ENCODE assay signal across 1 cellular context in the genomic region with DNA sequence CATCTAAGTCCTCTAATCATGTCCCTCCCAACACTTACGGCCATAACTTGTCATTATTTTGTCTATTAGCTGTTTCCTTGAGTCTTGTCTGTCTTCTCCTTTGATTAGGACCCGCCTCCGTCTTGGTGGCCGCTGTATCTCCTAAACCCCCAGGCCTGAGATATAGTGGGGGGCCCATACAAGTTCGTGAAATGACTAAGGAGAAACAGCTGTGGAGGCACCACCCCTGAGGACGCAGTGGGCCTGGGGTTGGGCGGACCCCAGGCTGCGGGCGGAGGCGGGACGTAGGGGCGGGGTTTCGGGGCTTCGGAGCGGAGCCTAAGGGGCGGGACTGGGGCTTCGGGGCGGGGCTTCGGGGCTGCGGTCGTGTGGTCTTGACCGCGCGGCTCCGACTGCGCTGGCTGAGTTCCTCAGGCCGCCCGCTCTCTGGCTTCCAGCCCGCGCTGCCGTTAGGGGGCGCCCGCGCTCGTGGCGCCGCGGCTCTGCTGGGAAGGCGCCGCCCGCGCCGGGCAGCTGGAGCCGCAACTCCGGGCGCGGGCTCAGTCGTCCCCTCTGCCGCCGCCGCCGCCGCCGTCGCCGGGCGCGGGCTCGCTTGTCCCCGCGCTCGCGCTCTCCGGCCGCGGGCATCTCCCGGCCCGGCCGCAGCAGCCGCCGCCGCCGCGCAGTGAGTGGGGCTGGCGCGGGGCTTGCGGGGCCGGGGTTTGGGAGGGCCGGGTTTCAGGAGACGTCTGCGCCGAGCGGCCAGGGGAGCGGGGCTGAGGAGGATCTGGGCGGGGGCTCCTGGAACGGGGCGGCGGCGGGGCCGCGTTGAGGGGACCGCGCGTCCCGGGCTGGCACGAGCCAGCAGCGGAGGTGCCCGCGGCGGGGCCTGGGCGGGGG.
A peak's percentile ranks its signal among the peaks of the same experiment; 100 is the strongest.
TF ChIP-seq lines count a peak whose summit lies in the region.

Gene KCTD6, plus strand, starts transcription at position 591 of the 879 bp plus-strand sequence. CDS start 6,660 bp downstream, outside the sequence.

TF ChIP-seq in K562, 482 proteins besides CTCF, POLR2A, EP300 and RAD21 (continued from another document and continues in another):
- TF ChIP-seq, protein P1, sequence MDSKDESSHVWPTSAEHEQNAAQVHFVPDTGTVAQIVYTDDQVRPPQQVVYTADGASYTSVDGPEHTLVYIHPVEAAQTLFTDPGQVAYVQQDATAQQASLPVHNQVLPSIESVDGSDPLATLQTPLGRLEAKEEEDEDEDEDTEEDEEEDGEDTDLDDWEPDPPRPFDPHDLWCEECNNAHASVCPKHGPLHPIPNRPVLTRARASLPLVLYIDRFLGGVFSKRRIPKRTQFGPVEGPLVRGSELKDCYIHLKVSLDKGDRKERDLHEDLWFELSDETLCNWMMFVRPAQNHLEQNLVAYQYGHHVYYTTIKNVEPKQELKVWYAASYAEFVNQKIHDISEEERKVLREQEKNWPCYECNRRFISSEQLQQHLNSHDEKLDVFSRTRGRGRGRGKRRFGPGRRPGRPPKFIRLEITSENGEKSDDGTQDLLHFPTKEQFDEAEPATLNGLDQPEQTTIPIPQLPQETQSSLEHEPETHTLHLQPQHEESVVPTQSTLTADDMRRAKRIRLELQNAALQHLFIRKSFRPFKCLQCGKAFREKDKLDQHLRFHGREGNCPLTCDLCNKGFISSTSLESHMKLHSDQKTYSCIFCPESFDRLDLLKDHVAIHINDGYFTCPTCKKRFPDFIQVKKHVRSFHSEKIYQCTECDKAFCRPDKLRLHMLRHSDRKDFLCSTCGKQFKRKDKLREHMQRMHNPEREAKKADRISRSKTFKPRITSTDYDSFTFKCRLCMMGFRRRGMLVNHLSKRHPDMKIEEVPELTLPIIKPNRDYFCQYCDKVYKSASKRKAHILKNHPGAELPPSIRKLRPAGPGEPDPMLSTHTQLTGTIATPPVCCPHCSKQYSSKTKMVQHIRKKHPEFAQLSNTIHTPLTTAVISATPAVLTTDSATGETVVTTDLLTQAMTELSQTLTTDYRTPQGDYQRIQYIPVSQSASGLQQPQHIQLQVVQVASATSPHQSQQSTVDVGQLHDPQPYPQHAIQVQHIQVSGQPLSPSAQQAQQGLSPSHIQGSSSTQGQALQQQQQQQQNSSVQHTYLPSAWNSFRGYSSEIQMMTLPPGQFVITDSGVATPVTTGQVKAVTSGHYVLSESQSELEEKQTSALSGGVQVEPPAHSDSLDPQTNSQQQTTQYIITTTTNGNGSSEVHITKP (IDR thresholded peaks at IDR 0.05; ENCODE audit: partially characterized antibody): no peak
- no peak for TF ChIP-seq SIX5 (IDR thresholded peaks at IDR 0.05; ENCODE audit: borderline replicate concordance in 1 of 2, insufficient read depth in 1 of 2, low read depth in 1 of 2, low read length in 2 of 2)
- no peak for TF ChIP-seq JUNB (CRISPR knock-in tag; conservative IDR thresholded peaks at IDR 0.05)
- TF ChIP-seq DACH1 (IDR thresholded peaks at IDR 0.05; ENCODE audit: partially characterized antibody): no peak
- TF ChIP-seq, protein P2, sequence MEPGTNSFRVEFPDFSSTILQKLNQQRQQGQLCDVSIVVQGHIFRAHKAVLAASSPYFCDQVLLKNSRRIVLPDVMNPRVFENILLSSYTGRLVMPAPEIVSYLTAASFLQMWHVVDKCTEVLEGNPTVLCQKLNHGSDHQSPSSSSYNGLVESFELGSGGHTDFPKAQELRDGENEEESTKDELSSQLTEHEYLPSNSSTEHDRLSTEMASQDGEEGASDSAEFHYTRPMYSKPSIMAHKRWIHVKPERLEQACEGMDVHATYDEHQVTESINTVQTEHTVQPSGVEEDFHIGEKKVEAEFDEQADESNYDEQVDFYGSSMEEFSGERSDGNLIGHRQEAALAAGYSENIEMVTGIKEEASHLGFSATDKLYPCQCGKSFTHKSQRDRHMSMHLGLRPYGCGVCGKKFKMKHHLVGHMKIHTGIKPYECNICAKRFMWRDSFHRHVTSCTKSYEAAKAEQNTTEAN (CRISPR knock-in tag; IDR thresholded peaks at IDR 0.05): no peak
- peak; percentile 72 for TF ChIP-seq CCNT2 (IDR thresholded peaks at IDR 0.05; ENCODE audit: borderline replicate concordance, extremely low read depth, insufficient read length, low read depth, low read length)
- TF ChIP-seq, protein P3, sequence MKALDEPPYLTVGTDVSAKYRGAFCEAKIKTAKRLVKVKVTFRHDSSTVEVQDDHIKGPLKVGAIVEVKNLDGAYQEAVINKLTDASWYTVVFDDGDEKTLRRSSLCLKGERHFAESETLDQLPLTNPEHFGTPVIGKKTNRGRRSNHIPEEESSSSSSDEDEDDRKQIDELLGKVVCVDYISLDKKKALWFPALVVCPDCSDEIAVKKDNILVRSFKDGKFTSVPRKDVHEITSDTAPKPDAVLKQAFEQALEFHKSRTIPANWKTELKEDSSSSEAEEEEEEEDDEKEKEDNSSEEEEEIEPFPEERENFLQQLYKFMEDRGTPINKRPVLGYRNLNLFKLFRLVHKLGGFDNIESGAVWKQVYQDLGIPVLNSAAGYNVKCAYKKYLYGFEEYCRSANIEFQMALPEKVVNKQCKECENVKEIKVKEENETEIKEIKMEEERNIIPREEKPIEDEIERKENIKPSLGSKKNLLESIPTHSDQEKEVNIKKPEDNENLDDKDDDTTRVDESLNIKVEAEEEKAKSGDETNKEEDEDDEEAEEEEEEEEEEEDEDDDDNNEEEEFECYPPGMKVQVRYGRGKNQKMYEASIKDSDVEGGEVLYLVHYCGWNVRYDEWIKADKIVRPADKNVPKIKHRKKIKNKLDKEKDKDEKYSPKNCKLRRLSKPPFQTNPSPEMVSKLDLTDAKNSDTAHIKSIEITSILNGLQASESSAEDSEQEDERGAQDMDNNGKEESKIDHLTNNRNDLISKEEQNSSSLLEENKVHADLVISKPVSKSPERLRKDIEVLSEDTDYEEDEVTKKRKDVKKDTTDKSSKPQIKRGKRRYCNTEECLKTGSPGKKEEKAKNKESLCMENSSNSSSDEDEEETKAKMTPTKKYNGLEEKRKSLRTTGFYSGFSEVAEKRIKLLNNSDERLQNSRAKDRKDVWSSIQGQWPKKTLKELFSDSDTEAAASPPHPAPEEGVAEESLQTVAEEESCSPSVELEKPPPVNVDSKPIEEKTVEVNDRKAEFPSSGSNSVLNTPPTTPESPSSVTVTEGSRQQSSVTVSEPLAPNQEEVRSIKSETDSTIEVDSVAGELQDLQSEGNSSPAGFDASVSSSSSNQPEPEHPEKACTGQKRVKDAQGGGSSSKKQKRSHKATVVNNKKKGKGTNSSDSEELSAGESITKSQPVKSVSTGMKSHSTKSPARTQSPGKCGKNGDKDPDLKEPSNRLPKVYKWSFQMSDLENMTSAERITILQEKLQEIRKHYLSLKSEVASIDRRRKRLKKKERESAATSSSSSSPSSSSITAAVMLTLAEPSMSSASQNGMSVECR (CRISPR knock-in tag; IDR thresholded peaks at IDR 0.05): 0 out of 2 replicates have a peak, but pooled peaks have one; percentile 21
- TF ChIP-seq MTA3 (IDR thresholded peaks at IDR 0.05; ENCODE audit: borderline replicate concordance): no peak
- TF ChIP-seq PATZ1 (CRISPR knock-in tag; IDR thresholded peaks at IDR 0.05; ENCODE audit: borderline replicate concordance): no peak
- TF ChIP-seq KAT7 (CRISPR knock-in tag; IDR thresholded peaks at IDR 0.05; ENCODE audit: borderline replicate concordance): 0 out of 2 replicates have a peak, but pooled peaks have one; percentile 38
- TF ChIP-seq CBX2 (IDR thresholded peaks at IDR 0.05; ENCODE audit: insufficient read depth, low read length, poor library complexity, severe bottlenecking): no peak
- TF ChIP-seq KDM1A (IDR thresholded peaks at IDR 0.05): no peak
- no peak for TF ChIP-seq ATF4 (CRISPR knock-in tag; IDR thresholded peaks at IDR 0.05)
- TF ChIP-seq, protein P4, sequence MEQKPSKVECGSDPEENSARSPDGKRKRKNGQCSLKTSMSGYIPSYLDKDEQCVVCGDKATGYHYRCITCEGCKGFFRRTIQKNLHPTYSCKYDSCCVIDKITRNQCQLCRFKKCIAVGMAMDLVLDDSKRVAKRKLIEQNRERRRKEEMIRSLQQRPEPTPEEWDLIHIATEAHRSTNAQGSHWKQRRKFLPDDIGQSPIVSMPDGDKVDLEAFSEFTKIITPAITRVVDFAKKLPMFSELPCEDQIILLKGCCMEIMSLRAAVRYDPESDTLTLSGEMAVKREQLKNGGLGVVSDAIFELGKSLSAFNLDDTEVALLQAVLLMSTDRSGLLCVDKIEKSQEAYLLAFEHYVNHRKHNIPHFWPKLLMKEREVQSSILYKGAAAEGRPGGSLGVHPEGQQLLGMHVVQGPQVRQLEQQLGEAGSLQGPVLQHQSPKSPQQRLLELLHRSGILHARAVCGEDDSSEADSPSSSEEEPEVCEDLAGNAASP (IDR thresholded peaks at IDR 0.05): no peak
- TF ChIP-seq ZBTB8A (IDR thresholded peaks at IDR 0.05; ENCODE audit: partially characterized antibody): no peak
- TF ChIP-seq FOXP1 (CRISPR knock-in tag; IDR thresholded peaks at IDR 0.05): no peak
- TF ChIP-seq, protein P5, sequence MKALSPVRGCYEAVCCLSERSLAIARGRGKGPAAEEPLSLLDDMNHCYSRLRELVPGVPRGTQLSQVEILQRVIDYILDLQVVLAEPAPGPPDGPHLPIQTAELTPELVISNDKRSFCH (CRISPR knock-in tag; IDR thresholded peaks at IDR 0.05): no peak
- TF ChIP-seq, protein P5 (tag; IDR thresholded peaks at IDR 0.05): no peak
- TF ChIP-seq SOX6 (IDR thresholded peaks at IDR 0.05): no peak
- TF ChIP-seq FOXJ3 (CRISPR knock-in tag; IDR thresholded peaks at IDR 0.05): no peak
- TF ChIP-seq ELF1 (tag; IDR thresholded peaks at IDR 0.05): no peak
- TF ChIP-seq RBM25 (IDR thresholded peaks at IDR 0.05; ENCODE audit: low read depth, low read length, severe bottlenecking): peak; percentile 23
- peak; percentile 47; the same call in 1 of the 2 replicates for TF ChIP-seq PHF8 (IDR thresholded peaks at IDR 0.05; ENCODE audit: borderline replicate concordance, low read length)
- TF ChIP-seq, protein P6, sequence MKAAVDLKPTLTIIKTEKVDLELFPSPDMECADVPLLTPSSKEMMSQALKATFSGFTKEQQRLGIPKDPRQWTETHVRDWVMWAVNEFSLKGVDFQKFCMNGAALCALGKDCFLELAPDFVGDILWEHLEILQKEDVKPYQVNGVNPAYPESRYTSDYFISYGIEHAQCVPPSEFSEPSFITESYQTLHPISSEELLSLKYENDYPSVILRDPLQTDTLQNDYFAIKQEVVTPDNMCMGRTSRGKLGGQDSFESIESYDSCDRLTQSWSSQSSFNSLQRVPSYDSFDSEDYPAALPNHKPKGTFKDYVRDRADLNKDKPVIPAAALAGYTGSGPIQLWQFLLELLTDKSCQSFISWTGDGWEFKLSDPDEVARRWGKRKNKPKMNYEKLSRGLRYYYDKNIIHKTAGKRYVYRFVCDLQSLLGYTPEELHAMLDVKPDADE (conservative IDR thresholded peaks at IDR 0.05; ENCODE audit: control insufficient read depth, low read depth, low read length): 0 out of 2 replicates have a peak, but pooled peaks have one; percentile 55
- TF ChIP-seq RERE (CRISPR knock-in tag; IDR thresholded peaks at IDR 0.05; ENCODE audit: borderline replicate concordance): no peak
- TF ChIP-seq SPI1 (IDR thresholded peaks at IDR 0.05; ENCODE audit: borderline replicate concordance, low read depth, low read length): no peak
- no peak for TF ChIP-seq RBM22 (IDR thresholded peaks at IDR 0.05; ENCODE audit: low read depth, low read length, poor library complexity, severe bottlenecking)
- TF ChIP-seq SMC3 (conservative IDR thresholded peaks at IDR 0.05; ENCODE audit: insufficient read depth, low read depth, low read length): 0 out of 2 replicates have a peak, but pooled peaks have one; percentile 23
